7 cellular contexts compared by ENCODE assay signal in the genomic region with DNA sequence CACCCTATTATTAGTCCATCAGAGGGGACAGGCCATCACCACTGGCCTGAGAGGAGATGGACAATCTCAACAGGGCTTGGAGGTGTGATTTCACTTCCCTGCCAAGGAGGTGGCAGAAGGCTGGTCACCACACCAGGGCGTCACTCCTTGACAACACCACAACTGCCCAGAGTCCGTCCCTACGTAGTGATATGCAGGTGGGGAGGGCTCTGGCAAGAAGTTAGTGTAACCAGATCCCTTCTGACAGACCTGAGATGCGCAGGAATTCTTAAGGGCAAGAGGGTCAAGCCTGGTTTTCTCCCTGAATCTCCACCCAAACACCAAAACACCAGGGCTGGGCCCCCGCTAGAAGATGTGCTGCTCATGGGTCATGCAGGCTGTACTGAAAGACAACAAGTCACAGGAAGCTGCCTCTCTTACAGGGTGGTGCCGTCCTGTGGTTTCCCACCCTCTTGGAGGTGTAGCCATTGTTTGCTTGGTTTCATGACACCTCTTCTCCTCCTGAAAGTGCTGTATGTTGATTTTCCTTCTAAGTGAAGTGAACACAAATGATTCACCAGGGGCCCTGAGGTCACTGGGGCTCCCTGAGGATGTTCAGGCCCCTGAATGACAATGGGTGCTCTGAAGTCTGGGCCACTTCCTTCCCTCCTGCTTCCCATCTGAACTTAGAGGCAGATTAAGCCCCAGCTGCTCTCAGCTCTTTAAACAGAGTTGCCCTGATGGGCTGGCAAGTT. TPM values are rescaled to one million over a fixed set of nuclear protein-coding genes. Genes with fewer than 3 reads are reported as not detected.
A peak's percentile ranks its signal among the peaks of the same experiment; 100 is the strongest.
DNase-seq lines count a peak whose midpoint lies in the region; ATAC-seq lines count a peak whose summit lies in the region.

No MANE protein-coding gene starts in this region.

- ATAC-seq in activated CD8-positive, alpha-beta memory T cell treated with anti-CD3 and anti-CD28 coated beads, Interleukin-2, amount 10 ng/mL, durations not matched to agents 7 days and 5 days = peak; percentile 96
- peak; percentile 99 for ATAC-seq in stimulated activated effector memory CD8-positive, alpha-beta T cell treated with anti-CD3 and anti-CD28 coated beads, Interleukin-12 subunit alpha, Interleukin-12 subunit beta, amount 100 ng/mL, for 72 hours
- ATAC-seq in HG03460 (IDR thresholded peaks at IDR 0.05; ENCODE audit: unreplicated experiment) = no peak
- ATAC-seq in GM19023 (IDR thresholded peaks at IDR 0.05; ENCODE audit: unreplicated experiment) = no peak
- no peak for ATAC-seq in HG03565 (IDR thresholded peaks at IDR 0.05; ENCODE audit: unreplicated experiment)

- H3K27ac Mint-ChIP-seq in activated CD8-positive, alpha-beta memory T cell treated with anti-CD3 and anti-CD28 coated beads, Interleukin-2, amount 10 ng/mL, durations not matched to agents 7 days and 5 days = peak overlapping the region; percentile 85
- peak overlapping the region; percentile 87 for H3K27ac Mint-ChIP-seq in stimulated activated effector memory CD8-positive, alpha-beta T cell treated with anti-CD3 and anti-CD28 coated beads, Interleukin-12 subunit alpha, Interleukin-12 subunit beta, amount 100 ng/mL, for 72 hours

- H3K36me3 Mint-ChIP-seq in activated CD8-positive, alpha-beta memory T cell treated with anti-CD3 and anti-CD28 coated beads, Interleukin-2, amount 10 ng/mL, durations not matched to agents 7 days and 5 days = peaks cover 6% of the 10 kb centered on the region
- H3K36me3 Mint-ChIP-seq in stimulated activated effector memory CD8-positive, alpha-beta T cell treated with anti-CD3 and anti-CD28 coated beads, Interleukin-12 subunit alpha, Interleukin-12 subunit beta, amount 100 ng/mL, for 72 hours = no peaks in the 10 kb centered on the region

- CTCF ChIA-PET in activated CD8-positive, alpha-beta memory T cell treated with anti-CD3 and anti-CD28 coated beads, Interleukin-2, amount 10 ng/mL, durations not matched to agents 7 days and 5 days (lab: Charles Lee) = interaction anchor here (0.7 to 2.2 kb wide), 8 partner anchors 9 to 89 kb away, joined by 3 to 8 read pairs (median 4); no protein-coding TSS in a partner anchor

- H3K4me1 Mint-ChIP-seq in activated CD8-positive, alpha-beta memory T cell treated with anti-CD3 and anti-CD28 coated beads, Interleukin-2, amount 10 ng/mL, durations not matched to agents 7 days and 5 days = peaks cover 41% of the 10 kb centered on the region
- peaks cover 56% of the 10 kb centered on the region for H3K4me1 Mint-ChIP-seq in stimulated activated effector memory CD8-positive, alpha-beta T cell treated with anti-CD3 and anti-CD28 coated beads, Interleukin-12 subunit alpha, Interleukin-12 subunit beta, amount 100 ng/mL, for 72 hours

- peak overlapping the region; percentile 27 for H3K4me3 Mint-ChIP-seq in activated CD8-positive, alpha-beta memory T cell treated with anti-CD3 and anti-CD28 coated beads, Interleukin-2, amount 10 ng/mL, durations not matched to agents 7 days and 5 days
- peak overlapping the region; percentile 52 for H3K4me3 Mint-ChIP-seq in stimulated activated effector memory CD8-positive, alpha-beta T cell treated with anti-CD3 and anti-CD28 coated beads, Interleukin-12 subunit alpha, Interleukin-12 subunit beta, amount 100 ng/mL, for 72 hours

- peaks cover 3% of the 10 kb centered on the region for H3K9me3 Mint-ChIP-seq in activated CD8-positive, alpha-beta memory T cell treated with anti-CD3 and anti-CD28 coated beads, Interleukin-2, amount 10 ng/mL, durations not matched to agents 7 days and 5 days (ENCODE audit: low read depth)
- H3K9me3 Mint-ChIP-seq in stimulated activated effector memory CD8-positive, alpha-beta T cell treated with anti-CD3 and anti-CD28 coated beads, Interleukin-12 subunit alpha, Interleukin-12 subunit beta, amount 100 ng/mL, for 72 hours = no peaks in the 10 kb centered on the region

- H3K27me3 Mint-ChIP-seq in activated CD8-positive, alpha-beta memory T cell treated with anti-CD3 and anti-CD28 coated beads, Interleukin-2, amount 10 ng/mL, durations not matched to agents 7 days and 5 days = no peaks in the 10 kb centered on the region

- DNase-seq in LHCN-M2 (ENCODE audit: low read depth) (peak; percentile 49), iPS-NIHi7 (ENCODE audit: extremely low spot score) (peak; percentile 75)
- DNase-seq in activated CD8-positive, alpha-beta memory T cell treated with anti-CD3 and anti-CD28 coated beads, Interleukin-2, amount 10 ng/mL, durations not matched to agents 7 days and 5 days = peak; percentile 89
- DNase-seq in stimulated activated effector memory CD8-positive, alpha-beta T cell treated with anti-CD3 and anti-CD28 coated beads, Interleukin-12 subunit alpha, Interleukin-12 subunit beta, amount 100 ng/mL, for 72 hours (ENCODE audit: low spot score in 2 of 2) = peak; percentile 55 to 84

RNA-seq across cellular contexts. Expression of gene ATXN7L1, which starts 27.1 kb away (rescaled TPM):
- total RNA-seq in LHCN-M2 (2014; rRNA removed) = 3.6 and 6.4 TPM in 2 replicates
- 5.5 TPM for polyA plus RNA-seq in LHCN-M2 (2012)
- total RNA-seq in activated CD8-positive, alpha-beta memory T cell treated with anti-CD3 and anti-CD28 coated beads, Interleukin-2, amount 10 ng/mL, durations not matched to agents 7 days and 5 days = 1 to 10 TPM; 4.2 to 9.1 TPM

Comparison
In these comparisons a context has a peak if more than half of its experiments do, and no peak if none do; other contexts are left out.
1. ATAC-seq: peak in activated CD8-positive, alpha-beta memory T cell treated with anti-CD3 and anti-CD28 coated beads, Interleukin-2, amount 10 ng/mL, durations not matched to agents 7 days and 5 days (single experiment) and stimulated activated effector memory CD8-positive, alpha-beta T cell treated with anti-CD3 and anti-CD28 coated beads, Interleukin-12 subunit alpha, Interleukin-12 subunit beta, amount 100 ng/mL, for 72 hours (single experiment); none in HG03460 (single experiment), GM19023 (single experiment) and HG03565 (single experiment).
2. Peak in every context shown above with its lines, with median percentiles within 50 percentile points of each other: DNase-seq.